22 cellular contexts compared by ENCODE assay signal in genomic region chr10:43340619-43341018, GRCh38. TPM values are rescaled to one million over a fixed set of nuclear protein-coding genes. Genes with fewer than 3 reads are reported as not detected.
DNase-seq lines count a peak whose midpoint lies in the region; ATAC-seq, FAIRE-seq and TF ChIP-seq lines count a peak whose summit lies in the region.
"Had no signal": no experiment of that assay in that cellular context is flagged by ENCODE, and none has a peak within 500 bp of the region (broad histone marks: within the 10 kb centered on the region; RNA-seq: fewer than 3 reads in every experiment).

No MANE protein-coding gene starts in this region.

- no peak overlapping the region for H3K27ac Mint-ChIP-seq in CD14-positive monocyte
- H3K27ac Mint-ChIP-seq: activated CD4-positive, alpha-beta T cell treated with anti-CD3 and anti-CD28 coated beads for 36 hours; activated naive CD8-positive, alpha-beta T cell; T-helper 1 cell treated with Interleukin-12 subunit alpha and Interleukin-12 subunit beta and Interleukin-4 antibody, amounts not matched to agents 30 μg/mL and 1 μg/mL, for 36 hours had no signal

- TF ChIP-seq RAD21 in A549 (conservative IDR thresholded peaks at IDR 0.05 in 1 of 2, IDR thresholded peaks at IDR 0.05 in 1 of 2), result no peak

- H3K4me3 ChIP-seq in A549, result no peak overlapping the region
- H3K4me3 ChIP-seq: tibial artery had no signal

- H3K9me3 ChIP-seq in A549, result no peaks in the 10 kb centered on the region
- H3K9me3 ChIP-seq: tibial artery had no signal

- peaks cover 0 to 1% (median 0%) of the 10 kb centered on the region in 7 donors for H3K9me3 Mint-ChIP-seq in CD14-positive monocyte
- H3K9me3 Mint-ChIP-seq: central memory CD8-positive, alpha-beta T cell; T-helper 1 cell treated with Interleukin-12 subunit alpha and Interleukin-12 subunit beta and Interleukin-4 antibody, amounts not matched to agents 30 μg/mL and 1 μg/mL, for 36 hours had no signal

- FAIRE-seq in A549 (lab: Jason Lieb, UNC), result peak; percentile 99
- FAIRE-seq: endometrium had no signal

- H3K4me1 ChIP-seq in A549, result peaks cover 78% of the 10 kb centered on the region

- TF ChIP-seq EP300 in A549 (IDR thresholded peaks at IDR 0.05), result no peak

- POLR2A ChIA-PET in A549 (lab: Yijun Ruan, JAX), result no interaction called here

- peak; percentile 89 to 90 for DNase-seq in A549 (ENCODE audit: low read depth in 1 of 2, low spot score in 1 of 2)
- peak; percentile 50 for DNase-seq in M059J (ENCODE audit: low read depth)
- DNase-seq in epithelial cell of prostate (ENCODE audit: low read depth, low spot score), result peak; percentile 80
- peak; percentile 86 for DNase-seq in mucosa of gallbladder (ENCODE audit: low spot score)
- DNase-seq in NCI-H1105 (lab: John Stamatoyannopoulos, UW), result no peak
- no peak for DNase-seq in CD14-positive monocyte (ENCODE audit: low spot score)
- DNase-seq: activated CD4-positive, alpha-beta T cell treated with anti-CD3 and anti-CD28 coated beads for 36 hours; activated CD8-positive, alpha-beta memory T cell treated with anti-CD3 and anti-CD28 coated beads, Interleukin-2, amount 50 U/mL, for 48 hours; COR-L47; HCEC 1CT; immature natural killer cell; NCI-H1694; NCI-H510A; stimulated activated CD4-positive, alpha-beta T cell treated with anti-CD3 and anti-CD28 coated beads, Interleukin-1b, Interleukin-23, amount 100 ng/mL, for 48 hours; stimulated activated CD8-positive, alpha-beta memory T cell treated with anti-CD3 and anti-CD28 coated beads, Interleukin-4, amount 100 ng/mL, for 48 hours; tibial artery had no signal

- peaks cover 2 to 13% (median 6%) of the 10 kb centered on the region in 3 donors for H3K27me3 Mint-ChIP-seq in CD14-positive monocyte (ENCODE audit: low read depth in 3 of 3)

- no peak overlapping the region for H3K4me3 Mint-ChIP-seq in CD14-positive monocyte
- H3K4me3 Mint-ChIP-seq: activated CD4-positive, alpha-beta T cell treated with anti-CD3 and anti-CD28 coated beads for 36 hours; activated naive CD8-positive, alpha-beta T cell; central memory CD8-positive, alpha-beta T cell; immature natural killer cell; T-helper 1 cell treated with Interleukin-12 subunit alpha and Interleukin-12 subunit beta and Interleukin-4 antibody, amounts not matched to agents 30 μg/mL and 1 μg/mL, for 36 hours had no signal

- WGBS in A549 (ENCODE audit: missing lambda C conversion rate), result 2% methylated on average over 9 of the region's 9 CpGs

- TF ChIP-seq CTCF in A549 (IDR thresholded peaks at IDR 0.05) (no peak), CD14-positive monocyte (IDR thresholded peaks at IDR 0.05) (no peak)

- intact Hi-C loops in CD14-positive monocyte (cut with micrococcal nuclease), result no loop called here

- no peaks in the 10 kb centered on the region for H3K36me3 Mint-ChIP-seq in CD14-positive monocyte
- H3K36me3 Mint-ChIP-seq: activated naive CD8-positive, alpha-beta T cell had no signal

- H3K4me2 ChIP-seq in A549, result peak overlapping the region; percentile 77

- ATAC-seq in A549 (peak; percentile 66 to 72), GM19455 (IDR thresholded peaks at IDR 0.05; ENCODE audit: unreplicated experiment) (no peak), GM21786 (IDR thresholded peaks at IDR 0.05; ENCODE audit: unreplicated experiment) (no peak)
- ATAC-seq: activated CD4-positive, alpha-beta T cell treated with anti-CD3 and anti-CD28 coated beads for 36 hours had no signal

- H3K4me1 Mint-ChIP-seq in CD14-positive monocyte, result peaks cover 23% of the 10 kb centered on the region
- H3K4me1 Mint-ChIP-seq: activated CD4-positive, alpha-beta T cell treated with anti-CD3 and anti-CD28 coated beads for 36 hours; immature natural killer cell had no signal

- CTCF ChIA-PET in A549 (lab: Yijun Ruan, JAX), result interaction anchor here (1.3 to 3.2 kb wide), 3 partner anchors 8 to 47 kb away, joined by 4 to 13 read pairs (median 8); no protein-coding TSS in a partner anchor

- no peak for TF ChIP-seq POLR2A in A549 (IDR thresholded peaks at IDR 0.05; ENCODE audit: low read length)

- peak overlapping the region; percentile 88 to 91 for H3K27ac ChIP-seq in A549
- no peak overlapping the region for H3K27ac ChIP-seq in epithelial cell of prostate
- H3K27ac ChIP-seq: tibial artery had no signal

TF ChIP-seq in A549, 52 proteins besides CTCF, POLR2A, EP300 and RAD21:
- TF ChIP-seq MAX (IDR thresholded peaks at IDR 0.05) (peak; percentile 84), E2F6 (IDR thresholded peaks at IDR 0.05; ENCODE audit: borderline replicate concordance, low read depth) (0 out of 2 replicates have a peak, but pooled peaks have one; percentile 36), JUN (IDR thresholded peaks at IDR 0.05) (0 out of 5 replicates have a peak, but pooled peaks of 1 of the 2 experiments have one; percentile 46), MAZ (IDR thresholded peaks at IDR 0.05; ENCODE audit: borderline replicate concordance, low read depth, low read length) (no peak), FOSL2 (IDR thresholded peaks at IDR 0.05) (peak; percentile 63; the same call in 1 of the 2 replicates), FOSL2 (CRISPR knock-in tag; IDR thresholded peaks at IDR 0.05) (peak; percentile 78)

RNA-seq across cellular contexts. Expression of gene FXYD4, which starts 30.8 kb away (rescaled TPM):
- polyA plus RNA-seq in A549 (2011; rRNA removed) (not detected in 2 replicates), A549 (2017; fragmentation: RNase III; extraction: RNeasy Plus Mini Kit Qiagen cat#74134 plus additional on column Dnase treatment) (not detected in 3 replicates), CD14-positive monocyte (not detected)
- not detected in 2 replicates for polyA plus RNA-seq in A549 (2012; cell fraction: cytosol; rRNA removed)
- polyA plus RNA-seq in A549 (2012; cell fraction: nucleus; rRNA removed), result not detected in 2 replicates
- not detected in 2 replicates for polyA minus RNA-seq in A549 (2011; rRNA and poly(A)+ RNA removed)
- not detected in 2 replicates for total RNA-seq in M059J (2014; rRNA removed; shearing (Covaris generic))
- 1.6 TPM for total RNA-seq in mucosa of gallbladder
- total RNA-seq: activated CD4-positive, alpha-beta T cell treated with anti-CD3 and anti-CD28 coated beads for 36 hours had no signal
- polyA plus RNA-seq: immature natural killer cell had no signal

Comparison
In these comparisons a context has a peak if more than half of its experiments do, and no peak if none do; other contexts are left out.
1. ATAC-seq: peak in A549 (2 of 2); none in GM19455 (single experiment) and GM21786 (single experiment).
2. DNase-seq: peak in A549 (2 of 2), M059J (single experiment), epithelial cell of prostate (single experiment) and mucosa of gallbladder (single experiment); none in NCI-H1105 (single experiment) and CD14-positive monocyte (single experiment).